ENCODE assay signal across 18 cellular contexts in the genomic region with DNA sequence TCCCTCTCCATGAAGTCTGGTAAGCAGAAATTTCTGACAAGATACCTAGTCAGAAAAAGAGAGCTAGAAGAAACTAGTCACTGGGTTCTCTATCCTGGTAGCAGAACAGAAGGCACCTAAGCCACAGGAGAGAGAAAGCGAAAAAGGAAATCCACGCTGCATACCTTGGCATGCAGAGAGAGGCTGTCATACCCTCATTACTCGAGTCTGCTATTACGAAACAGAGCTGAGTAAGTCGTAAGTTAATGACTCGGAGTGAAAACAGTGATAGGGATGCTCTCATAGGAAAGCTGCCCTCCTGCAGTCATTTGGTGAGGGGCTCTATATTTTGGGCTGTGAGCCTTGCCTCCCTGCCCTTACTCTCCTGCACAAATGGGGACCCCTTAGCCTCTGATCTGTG. TPM values are rescaled to one million over a fixed set of nuclear protein-coding genes. Genes with fewer than 3 reads are reported as not detected.
DNase-seq lines count a peak whose midpoint lies in the region; ATAC-seq, FAIRE-seq and TF ChIP-seq lines count a peak whose summit lies in the region.
"Had no signal": no experiment of that assay in that cellular context is flagged by ENCODE, and none has a peak within 500 bp of the region (broad histone marks: within the 10 kb centered on the region; RNA-seq: fewer than 3 reads in every experiment).

No MANE protein-coding gene starts in this region.

- H3K27ac Mint-ChIP-seq in activated T-cell treated with anti-CD3 and anti-CD28 coated beads, Interleukin-2, amount 50 U/mL, for 72 hours, result no peak overlapping the region
- H3K27ac Mint-ChIP-seq: natural killer cell had no signal

- ATAC-seq in activated T-cell treated with anti-CD3 and anti-CD28 coated beads, Interleukin-2, amount 50 U/mL, for 72 hours (replicated peaks in 1 of 2), result peak; percentile 90 to 94
- ATAC-seq in PC-3 (no peak), GM19463 (IDR thresholded peaks at IDR 0.05; ENCODE audit: unreplicated experiment) (no peak)
- ATAC-seq in stimulated activated naive CD8-positive, alpha-beta T cell treated with anti-CD3 and anti-CD28 coated beads, Interleukin-15, Interleukin-2, amounts not matched to agents 100 U/mL and 50 U/mL, for 24 hours, result peak; percentile 40
- ATAC-seq: natural killer cell had no signal

- intact Hi-C loops in PC-3 (cut with micrococcal nuclease), result no loop called here

- H3K9me3 Mint-ChIP-seq in activated T-cell treated with anti-CD3 and anti-CD28 coated beads, Interleukin-2, amount 50 U/mL, for 72 hours, result no peaks in the 10 kb centered on the region
- H3K9me3 Mint-ChIP-seq: natural killer cell had no signal

- no peak overlapping the region for H3K4me3 Mint-ChIP-seq in activated T-cell treated with anti-CD3 and anti-CD28 coated beads, Interleukin-2, amount 50 U/mL, for 72 hours
- H3K4me3 Mint-ChIP-seq: natural killer cell had no signal

- H3K79me2 ChIP-seq in PC-3 (ENCODE audit: low read length) (no peaks in the 10 kb centered on the region), fibroblast of lung (ENCODE audit: control insufficient read depth, insufficient read depth, low read length) (no peaks in the 10 kb centered on the region)

- TF ChIP-seq CTCF in PC-3 (conservative IDR thresholded peaks at IDR 0.05; ENCODE audit: low read depth, low read length) (no peak), fibroblast of lung (conservative IDR thresholded peaks at IDR 0.05 in 1 of 2, IDR thresholded peaks at IDR 0.05 in 1 of 2; ENCODE audit: low read depth in 1 of 2, low read length in 2 of 2) (no peak)

- no peaks in the 10 kb centered on the region for H3K36me3 Mint-ChIP-seq in activated T-cell treated with anti-CD3 and anti-CD28 coated beads, Interleukin-2, amount 50 U/mL, for 72 hours (ENCODE audit: insufficient read depth in 2 of 2)
- H3K36me3 Mint-ChIP-seq: natural killer cell had no signal

- H3K27me3 Mint-ChIP-seq in activated T-cell treated with anti-CD3 and anti-CD28 coated beads, Interleukin-2, amount 50 U/mL, for 72 hours (ENCODE audit: low read depth), result peaks cover 45% of the 10 kb centered on the region

- CTCF ChIA-PET in PC-3 (lab: Charles Lee), result no interaction called here

- no peaks in the 10 kb centered on the region for H3K4me1 Mint-ChIP-seq in activated T-cell treated with anti-CD3 and anti-CD28 coated beads, Interleukin-2, amount 50 U/mL, for 72 hours (ENCODE audit: low read depth)
- H3K4me1 Mint-ChIP-seq: natural killer cell had no signal

- no peak overlapping the region for H3K4me3 ChIP-seq in PC-3 (ENCODE audit: low read length)
- no peak overlapping the region for H3K4me3 ChIP-seq in fibroblast of lung (replicated peaks in 1 of 4; ENCODE audit: control extremely low read depth in 1 of 4, insufficient read depth in 1 of 4, low read depth in 3 of 4, low read length in 4 of 4)
- H3K4me3 ChIP-seq: cardiac muscle cell, esophagus muscularis mucosa, MG63, sigmoid colon, tibial nerve had no signal

- H3K4me1 ChIP-seq in PC-3 (ENCODE audit: insufficient read depth, low read length) (no peaks in the 10 kb centered on the region), fibroblast of lung (ENCODE audit: control insufficient read depth, extremely low read depth, insufficient read depth, low read length) (no peaks in the 10 kb centered on the region)
- H3K4me1 ChIP-seq: esophagus muscularis mucosa, sigmoid colon, tibial nerve had no signal

- H3K9me2 ChIP-seq in PC-3 (replicated peaks; ENCODE audit: low read length), result no peaks in the 10 kb centered on the region

- BruUV-seq in PC-3 (replicated peaks; lab: Mats Ljungman, UMichigan), result no TSS peak

- DNase-seq in activated T-cell treated with anti-CD3 and anti-CD28 coated beads, Interleukin-2, amount 50 U/mL, for 72 hours, result peak; percentile 4 to 22
- DNase-seq in activated T-cell treated with anti-CD3 and anti-CD28 coated beads for 4 hours, result no peak
- DNase-seq in PC-3, result peak; percentile 50
- peak; percentile 44 to 75 for DNase-seq in fibroblast of lung (ENCODE audit: low read depth in 2 of 2)
- DNase-seq in stimulated activated naive CD8-positive, alpha-beta T cell treated with anti-CD3 and anti-CD28 coated beads, Interleukin-15, Interleukin-2, amounts not matched to agents 100 U/mL and 50 U/mL, for 24 hours, result no peak
- DNase-seq in frontal cortex (ENCODE audit: low spot score in 2 of 2), result no peak
- no peak for DNase-seq in NCI-H2196 (lab: John Stamatoyannopoulos, UW; ENCODE audit: unreplicated experiment)
- DNase-seq: DMS53, MG63, natural killer cell, NCI-H446, SHP77, sigmoid colon had no signal

- H3K27me3 ChIP-seq in PC-3 (ENCODE audit: low read length) (peaks cover 94% of the 10 kb centered on the region), fibroblast of lung (ENCODE audit: control insufficient read depth, insufficient read depth, low read length) (peaks cover 3% of the 10 kb centered on the region)
- H3K27me3 ChIP-seq: cardiac muscle cell, sigmoid colon, tibial nerve had no signal

- POLR2A ChIA-PET in PC-3 (lab: Charles Lee; ENCODE audit: unreplicated experiment), result no interaction called here

- H3K9me3 ChIP-seq in PC-3 (ENCODE audit: low read length), result no peaks in the 10 kb centered on the region
- no peaks in the 10 kb centered on the region for H3K9me3 ChIP-seq in fibroblast of lung (ENCODE audit: control insufficient read depth, insufficient read depth, low read depth, low read length)
- H3K9me3 ChIP-seq: esophagus muscularis mucosa, MG63, sigmoid colon, tibial nerve had no signal

- H2AFZ ChIP-seq in PC-3 (ENCODE audit: low read length) (no peak overlapping the region), fibroblast of lung (ENCODE audit: low read length) (no peak overlapping the region)

- no peaks in the 10 kb centered on the region for H3F3A ChIP-seq in PC-3 (ENCODE audit: low read length, unreplicated experiment)

- H3K27ac ChIP-seq in PC-3 (ENCODE audit: low read length), result no peak overlapping the region
- H3K27ac ChIP-seq in fibroblast of lung (ENCODE audit: insufficient read depth, low read length), result no peak overlapping the region
- H3K27ac ChIP-seq: cardiac muscle cell, esophagus muscularis mucosa, sigmoid colon, tibial nerve, VCaP had no signal

- H3K4me2 ChIP-seq in PC-3 (ENCODE audit: low read length), result no peak overlapping the region
- no peak overlapping the region for H3K4me2 ChIP-seq in fibroblast of lung (ENCODE audit: extremely low read depth, insufficient read depth, low read length)

- H3K9ac ChIP-seq in PC-3 (ENCODE audit: low read length), result no peak overlapping the region
- no peak overlapping the region for H3K9ac ChIP-seq in fibroblast of lung (ENCODE audit: insufficient read depth, low read length)

- H4K20me1 ChIP-seq in PC-3 (ENCODE audit: low read length) (no peaks in the 10 kb centered on the region), fibroblast of lung (ENCODE audit: control insufficient read depth, extremely low read depth, insufficient read depth, low read length) (no peaks in the 10 kb centered on the region)

- FAIRE-seq in frontal cortex (lab: Jason Lieb, UNC), result no peak

- H3K36me3 ChIP-seq in PC-3 (ENCODE audit: low read depth, low read length) (no peaks in the 10 kb centered on the region), fibroblast of lung (ENCODE audit: control insufficient read depth, insufficient read depth, low read length) (no peaks in the 10 kb centered on the region)
- H3K36me3 ChIP-seq: cardiac muscle cell, esophagus muscularis mucosa, MG63, sigmoid colon, tibial nerve had no signal

RNA-seq across cellular contexts. Expression of a gene that starts 16.2 kb away (rescaled TPM):
- total RNA-seq in activated T-cell treated with anti-CD3 and anti-CD28 coated beads, Interleukin-2, amount 50 U/mL, for 72 hours, result not detected
- total RNA-seq in PC-3 (2014; rRNA removed) (not detected in 2 replicates), fibroblast of lung (not detected in 2 replicates), frontal cortex (not detected)
- not detected in 2 replicates for polyA plus RNA-seq in fibroblast of lung
- not detected in 2 replicates for polyA plus RNA-seq in fibroblast of lung (2012)
- not detected in 2 replicates for polyA minus RNA-seq in fibroblast of lung (ENCODE audit: low replicate concordance)
- total RNA-seq: cardiac muscle cell, esophagus muscularis mucosa, natural killer cell, sigmoid colon, tibial nerve had no signal
- polyA plus RNA-seq: cardiac muscle cell, sigmoid colon had no signal

RNA-seq across cellular contexts. Expression of a gene that starts 51.1 kb away (rescaled TPM):
- not detected for total RNA-seq in activated T-cell treated with anti-CD3 and anti-CD28 coated beads, Interleukin-2, amount 50 U/mL, for 72 hours
- not detected in 2 replicates for total RNA-seq in PC-3 (2014; rRNA removed)
- total RNA-seq in fibroblast of lung, result not detected in 2 replicates
- polyA plus RNA-seq in fibroblast of lung, result not detected in 2 replicates
- polyA plus RNA-seq in fibroblast of lung (2012), result not detected in 2 replicates
- not detected in 2 replicates for polyA minus RNA-seq in fibroblast of lung (ENCODE audit: low replicate concordance)
- under 0.01 TPM for total RNA-seq in frontal cortex
- total RNA-seq: cardiac muscle cell, esophagus muscularis mucosa, natural killer cell, sigmoid colon, tibial nerve had no signal
- polyA plus RNA-seq: cardiac muscle cell, sigmoid colon had no signal

Comparison
In these comparisons a context has a peak if more than half of its experiments do, and no peak if none do; other contexts are left out.
1. DNase-seq: peak in activated T-cell treated with anti-CD3 and anti-CD28 coated beads, Interleukin-2, amount 50 U/mL, for 72 hours (2 of 2), PC-3 (single experiment) and fibroblast of lung (2 of 2); none in activated T-cell treated with anti-CD3 and anti-CD28 coated beads for 4 hours (single experiment), stimulated activated naive CD8-positive, alpha-beta T cell treated with anti-CD3 and anti-CD28 coated beads, Interleukin-15, Interleukin-2, amounts not matched to agents 100 U/mL and 50 U/mL, for 24 hours (single experiment), frontal cortex (0 of 2) and NCI-H2196 (single experiment).
2. ATAC-seq: peak in activated T-cell treated with anti-CD3 and anti-CD28 coated beads, Interleukin-2, amount 50 U/mL, for 72 hours (2 of 2) and stimulated activated naive CD8-positive, alpha-beta T cell treated with anti-CD3 and anti-CD28 coated beads, Interleukin-15, Interleukin-2, amounts not matched to agents 100 U/mL and 50 U/mL, for 24 hours (single experiment); none in PC-3 (single experiment) and GM19463 (single experiment).